30 cellular contexts compared by ENCODE assay signal in the genomic region with DNA sequence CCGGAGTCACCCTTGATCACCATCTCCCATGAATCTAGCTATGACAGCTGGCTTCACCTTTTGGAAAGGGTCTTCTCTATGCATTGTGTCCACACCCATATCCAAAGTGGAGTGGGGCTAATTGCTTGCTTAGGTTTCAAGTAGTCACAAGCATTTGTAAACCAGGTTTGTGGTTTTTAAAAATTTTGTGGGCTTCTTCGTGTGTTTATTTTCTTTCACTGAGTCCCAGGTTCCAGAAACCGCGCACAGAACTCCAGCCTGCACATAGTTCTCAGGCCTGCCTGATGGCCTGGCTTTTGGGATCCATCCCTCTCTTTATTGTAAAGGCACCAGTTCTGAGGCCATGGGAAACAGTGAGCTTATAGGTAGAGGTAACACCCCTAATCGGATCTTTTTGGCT.
DNase-seq lines count a peak whose midpoint lies in the region; ATAC-seq, FAIRE-seq and TF ChIP-seq lines count a peak whose summit lies in the region.
"Had no signal": no experiment of that assay in that cellular context is flagged by ENCODE, and none has a peak within 500 bp of the region (broad histone marks: within the 10 kb centered on the region; RNA-seq: fewer than 3 reads in every experiment).

No MANE protein-coding gene starts in this region.

- FAIRE-seq in astrocyte (lab: Jason Lieb, UNC): no peak
- FAIRE-seq: A204.1, GM12892, HepG2 had no signal

- no peaks in the 10 kb centered on the region for H3K4me1 Mint-ChIP-seq in astrocyte (ENCODE audit: low read depth, unreplicated experiment)
- H3K4me1 Mint-ChIP-seq: activated naive CD4-positive, alpha-beta T cell treated with anti-CD3 and anti-CD28 coated beads, Interleukin-2, amount 50 U/mL, for 24 hours; activated T-helper 17 cell treated with anti-CD3 and anti-CD28 coated beads, Interleukin-2, amount 50 U/mL, for 72 hours; neural crest cell had no signal

- TF ChIP-seq POLR2A in erythroblast (IDR thresholded peaks at IDR 0.05; ENCODE audit: low read length) (no peak), ovary (IDR thresholded peaks at IDR 0.05) (no peak)

- H3K36me3 ChIP-seq in astrocyte (ENCODE audit: insufficient read depth, low read length) (no peaks in the 10 kb centered on the region), aorta (ENCODE audit: control insufficient read depth in 1 of 2, insufficient read depth in 2 of 2, low read length in 1 of 2) (no peaks in the 10 kb centered on the region), ovary (no peaks in the 10 kb centered on the region)
- H3K36me3 ChIP-seq: uterus had no signal

- no peaks in the 10 kb centered on the region for H3K79me2 ChIP-seq in astrocyte (ENCODE audit: insufficient read depth, low read length)

- H3K9me3 Mint-ChIP-seq in astrocyte (ENCODE audit: unreplicated experiment): no peaks in the 10 kb centered on the region
- H3K9me3 Mint-ChIP-seq: activated CD4-positive, alpha-beta memory T cell treated with anti-CD3 and anti-CD28 coated beads for 36 hours; activated T-helper 17 cell treated with anti-CD3 and anti-CD28 coated beads, Interleukin-2, amount 50 U/mL, for 72 hours; CD4-positive, alpha-beta T cell had no signal

- H3K27ac Mint-ChIP-seq in astrocyte (ENCODE audit: unreplicated experiment): no peak overlapping the region
- H3K27ac Mint-ChIP-seq: activated CD4-positive, alpha-beta memory T cell treated with anti-CD3 and anti-CD28 coated beads for 36 hours; activated naive CD4-positive, alpha-beta T cell treated with anti-CD3 and anti-CD28 coated beads, Interleukin-2, amount 50 U/mL, for 24 hours; activated T-helper 17 cell treated with anti-CD3 and anti-CD28 coated beads, Interleukin-2, amount 50 U/mL, for 72 hours; CD4-positive, alpha-beta T cell; progenitor cell of endocrine pancreas had no signal

- no peak overlapping the region for H2AFZ ChIP-seq in astrocyte (ENCODE audit: low read depth, low read length)

- no peak overlapping the region for H3K9ac ChIP-seq in astrocyte (ENCODE audit: low read length)

- peaks cover 15% of the 10 kb centered on the region for H3K27me3 Mint-ChIP-seq in astrocyte (ENCODE audit: low read depth, unreplicated experiment)

- H3K27me3 ChIP-seq in astrocyte (ENCODE audit: insufficient read depth, low read length) (no peaks in the 10 kb centered on the region), aorta (ENCODE audit: control insufficient read depth in 1 of 2, insufficient read depth in 2 of 2, low read length in 1 of 2) (no peaks in the 10 kb centered on the region), ovary (no peaks in the 10 kb centered on the region)
- H3K27me3 ChIP-seq: uterus had no signal

- WGBS in aorta, 2 donors: 68 to 70% methylated on average over 5 of the region's 5 CpGs
- WGBS in ovary, 3 donors: 46 to 70% (median 48%) methylated on average over 5 of the region's 5 CpGs

- H3K27ac ChIP-seq in astrocyte (ENCODE audit: low read depth, low read length) (no peak overlapping the region), aorta (ENCODE audit: low read depth in 1 of 2, low read length in 2 of 2) (peak overlapping the region; percentile 47 to 75), ovary (no peak overlapping the region)
- H3K27ac ChIP-seq: SK-N-MC, uterus had no signal

- DNase-seq in NCI-H82 treated with DMSO at 0.1 percent for 48 hours (lab: John Stamatoyannopoulos, UW; ENCODE audit: unreplicated experiment) (peak; percentile 30), NCI-H82 (lab: John Stamatoyannopoulos, UW) (no peak), astrocyte (ENCODE audit: low read depth) (peak; percentile 40), left ventricle myocardium superior (no peak), aorta (no peak), HUDEP-2 (lab: John Stamatoyannopoulos, UW; ENCODE audit: unreplicated experiment in 76 of 76) (no peak), erythroblast (lab: John Stamatoyannopoulos, UW) (no peak), ovary (no peak)
- DNase-seq: activated CD4-positive, alpha-beta memory T cell treated with anti-CD3 and anti-CD28 coated beads for 36 hours; activated CD4-positive, CD25-positive, alpha-beta regulatory T cell treated with anti-CD3 and anti-CD28 coated beads, Interleukin-2, amount 50 U/mL, for 72 hours; activated CD8-positive, alpha-beta memory T cell treated with anti-CD3 and anti-CD28 coated beads, Interleukin-2, amount 50 U/mL, for 48 hours; AML-193; anterior cingulate cortex; CD4-positive, alpha-beta T cell; DMS 273 treated with DMSO at 0.1 percent for 48 hours; glutamatergic neuron; Kasumi-1; NCI-H345; NCI-H774; RPMI8226; stimulated activated naive CD4-positive, alpha-beta T cell; uterus had no signal

- no peaks in the 10 kb centered on the region for H4K20me1 ChIP-seq in astrocyte (ENCODE audit: insufficient read depth, low read length)

- H3K9me3 ChIP-seq in astrocyte (ENCODE audit: insufficient read depth, low read depth, low read length) (no peaks in the 10 kb centered on the region), aorta (ENCODE audit: control insufficient read depth, low read length) (no peaks in the 10 kb centered on the region), ovary (no peaks in the 10 kb centered on the region)
- H3K9me3 ChIP-seq: uterus had no signal

- H3K4me2 ChIP-seq in astrocyte (ENCODE audit: low read length): no peak overlapping the region

- intact Hi-C loops in left ventricle myocardium superior (cut with micrococcal nuclease) (no loop called here), aorta (cut with DNase I) (no loop called here), ovary (cut with DNase I) (no loop called here)

- no peak for TF ChIP-seq CTCF in astrocyte (IDR thresholded peaks at IDR 0.05; ENCODE audit: insufficient read depth, low read depth, low read length)
- TF ChIP-seq CTCF in ovary (IDR thresholded peaks at IDR 0.05): no peak

- ATAC-seq in left ventricle myocardium superior: peak; percentile 5
- no peak for ATAC-seq in aorta (ENCODE audit: low FRiP score)
- ATAC-seq: activated T-helper 17 cell treated with anti-CD3 and anti-CD28 coated beads, Interleukin-2, amount 50 U/mL, for 72 hours had no signal

- H3K4me3 ChIP-seq in astrocyte (ENCODE audit: insufficient read depth, low read depth, low read length): no peak overlapping the region
- H3K4me3 ChIP-seq in aorta (ENCODE audit: low read length in 2 of 2): no peak overlapping the region
- H3K4me3 ChIP-seq in ovary: no peak overlapping the region
- H3K4me3 ChIP-seq: SK-N-MC, uterus had no signal

- H3K4me1 ChIP-seq in astrocyte (ENCODE audit: insufficient read depth, low read length) (no peaks in the 10 kb centered on the region), aorta (ENCODE audit: control insufficient read depth in 1 of 2, insufficient read depth in 2 of 2, low read length in 2 of 2) (peaks cover 0 to 8% of the 10 kb centered on the region in 2 donors), ovary (ENCODE audit: insufficient read depth) (peaks cover 4% of the 10 kb centered on the region)
- H3K4me1 ChIP-seq: uterus had no signal

- no peak overlapping the region for H3K4me3 Mint-ChIP-seq in astrocyte (ENCODE audit: unreplicated experiment)
- H3K4me3 Mint-ChIP-seq: activated CD4-positive, alpha-beta memory T cell treated with anti-CD3 and anti-CD28 coated beads for 36 hours; activated naive CD4-positive, alpha-beta T cell treated with anti-CD3 and anti-CD28 coated beads, Interleukin-2, amount 50 U/mL, for 24 hours; activated T-helper 17 cell treated with anti-CD3 and anti-CD28 coated beads, Interleukin-2, amount 50 U/mL, for 72 hours; CD4-positive, alpha-beta T cell; neural crest cell had no signal

- no peaks in the 10 kb centered on the region for H3K36me3 Mint-ChIP-seq in astrocyte (ENCODE audit: low read depth, unreplicated experiment)
- H3K36me3 Mint-ChIP-seq: activated CD4-positive, alpha-beta memory T cell treated with anti-CD3 and anti-CD28 coated beads for 36 hours had no signal

- no peak for TF ChIP-seq EP300 in ovary (IDR thresholded peaks at IDR 0.05)

Comparison
In these comparisons a context has a peak if more than half of its experiments do, and no peak if none do; other contexts are left out.
1. DNase-seq: peak in NCI-H82 treated with DMSO at 0.1 percent for 48 hours (single experiment) and astrocyte (single experiment); none in NCI-H82 (single experiment), left ventricle myocardium superior (single experiment), aorta (0 of 2), HUDEP-2 (0 of 76), erythroblast (0 of 2) and ovary (0 of 5).
2. H3K27ac ChIP-seq: peak in aorta (2 of 2); none in astrocyte (single experiment) and ovary (0 of 2).